16 cellular contexts compared by ENCODE assay signal in the genomic region with DNA sequence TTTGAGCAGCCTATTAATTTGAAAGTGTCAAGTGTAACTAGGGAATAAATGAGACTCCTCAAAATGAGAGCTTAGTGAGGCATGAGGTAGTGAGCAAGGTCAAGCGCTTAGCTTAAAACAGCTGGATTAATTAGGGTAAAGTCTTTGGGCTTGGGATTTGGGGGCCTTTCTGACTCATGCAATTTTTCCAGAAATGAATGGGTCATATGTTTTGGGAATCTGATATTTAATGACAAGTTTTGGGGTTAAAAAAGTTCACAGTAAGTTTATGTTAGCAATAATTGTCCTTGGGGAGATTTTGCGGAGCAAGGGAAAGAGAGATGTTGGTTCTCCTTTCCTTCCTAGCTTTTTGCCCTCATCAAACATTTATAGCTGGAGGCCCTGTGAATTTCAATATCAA.
"Had no signal": no experiment of that assay in that cellular context is flagged by ENCODE, and none has a peak within 500 bp of the region (broad histone marks: within the 10 kb centered on the region; RNA-seq: fewer than 3 reads in every experiment).

No MANE protein-coding gene starts in this region.

- H3K36me3 ChIP-seq: colonic mucosa, tibial nerve, uterus had no signal

- H3K9me3 ChIP-seq: colonic mucosa, tibial nerve, uterus had no signal

- H3K4me1 Mint-ChIP-seq: memory B cell had no signal

- H3K27ac ChIP-seq: colonic mucosa, epithelial cell of prostate, foreskin keratinocyte, uterus had no signal

- H3K27ac Mint-ChIP-seq: activated naive CD8-positive, alpha-beta T cell; activated T-cell treated with anti-CD3 and anti-CD28 coated beads, Interleukin-2, amount 50 U/mL, for 24 hours; activated T-helper 2 cell treated with anti-CD3 and anti-CD28 coated beads, Interferon-gamma antibody, Interleukin-2, Interleukin-4, amounts not matched to agents 10 μg/mL and 5 μg/mL and 100 μg/mL, durations not matched to agents 14 hours and 24 hours and 36 hours; memory B cell; nephron progenitor cell; stimulated activated naive CD8-positive, alpha-beta T cell treated with anti-CD3 and anti-CD28 coated beads, Interleukin-15, Interleukin-2, amounts not matched to agents 100 ng/mL and 50 ng/mL, for 24 hours had no signal

- H3K27me3 Mint-ChIP-seq: activated naive CD8-positive, alpha-beta T cell; activated T-cell treated with anti-CD3 and anti-CD28 coated beads, Interleukin-2, amount 50 U/mL, for 24 hours; memory B cell; stimulated activated naive CD8-positive, alpha-beta T cell treated with anti-CD3 and anti-CD28 coated beads, Interleukin-15, Interleukin-2, amounts not matched to agents 100 ng/mL and 50 ng/mL, for 24 hours had no signal

- H3K4me3 Mint-ChIP-seq: activated naive CD8-positive, alpha-beta T cell; activated T-cell treated with anti-CD3 and anti-CD28 coated beads, Interleukin-2, amount 50 U/mL, for 24 hours; memory B cell; nephron progenitor cell; stimulated activated naive CD8-positive, alpha-beta T cell treated with anti-CD3 and anti-CD28 coated beads, Interleukin-15, Interleukin-2, amounts not matched to agents 100 ng/mL and 50 ng/mL, for 24 hours had no signal

- H3K4me1 ChIP-seq: colonic mucosa, uterus had no signal

- H3K9me3 Mint-ChIP-seq: activated T-cell treated with anti-CD3 and anti-CD28 coated beads, Interleukin-2, amount 50 U/mL, for 24 hours; activated T-helper 2 cell treated with anti-CD3 and anti-CD28 coated beads, Interferon-gamma antibody, Interleukin-2, Interleukin-4, amounts not matched to agents 10 μg/mL and 5 μg/mL and 100 μg/mL, durations not matched to agents 14 hours and 24 hours and 36 hours; memory B cell; nephron progenitor cell; stimulated activated naive CD8-positive, alpha-beta T cell treated with anti-CD3 and anti-CD28 coated beads, Interleukin-15, Interleukin-2, amounts not matched to agents 100 ng/mL and 50 ng/mL, for 24 hours had no signal

- H3K27me3 ChIP-seq: colonic mucosa, foreskin keratinocyte, tibial nerve, uterus had no signal

- DNase-seq: activated naive CD4-positive, alpha-beta T cell; activated T-cell treated with anti-CD3 and anti-CD28 coated beads, Interleukin-2, amount 50 U/mL, for 24 hours; colonic mucosa; kidney glomerular epithelial cell; nephron progenitor cell; retina; stimulated activated CD4-positive, alpha-beta T cell treated with anti-CD3 and anti-CD28 coated beads, Interleukin-1b, Interleukin-23, amount 100 ng/mL, for 48 hours; T-helper 1 cell had no signal

- H3K4me3 ChIP-seq: colonic mucosa, tibial nerve, uterus had no signal
